Comparison of ENCODE assay signal across 19 cellular contexts in the genomic region with DNA sequence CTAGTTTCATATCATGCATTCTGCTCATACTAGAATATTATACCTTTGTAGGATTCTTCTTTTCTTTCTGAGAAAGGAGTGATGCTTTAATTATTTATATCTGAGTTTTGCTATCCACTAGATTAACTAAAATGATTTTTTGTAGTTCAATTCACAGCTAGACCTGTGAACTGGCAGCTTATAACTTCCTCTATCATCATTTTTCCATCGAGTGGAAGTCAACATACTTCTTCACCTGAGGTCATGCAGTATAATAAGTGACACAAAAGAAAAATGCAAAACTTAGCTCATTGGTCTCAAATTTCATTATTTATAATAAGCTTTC. TPM values are rescaled to one million over a fixed set of nuclear protein-coding genes. Genes with fewer than 3 reads are reported as not detected.
DNase-seq lines count a peak whose midpoint lies in the region; ATAC-seq, FAIRE-seq and TF ChIP-seq lines count a peak whose summit lies in the region.
"Had no signal": no experiment of that assay in that cellular context is flagged by ENCODE, and none has a peak within 500 bp of the region (broad histone marks: within the 10 kb centered on the region; RNA-seq: fewer than 3 reads in every experiment).

No MANE protein-coding gene starts in this region.

- intact Hi-C loops in Panc1 (cut with micrococcal nuclease; ENCODE audit: unreplicated experiment) = loop anchor here (10.0 kb wide), 1 partner anchor 636 kb away; no protein-coding TSS in a partner anchor

- peak; percentile 8 for ATAC-seq in GM19328 (IDR thresholded peaks at IDR 0.05; ENCODE audit: unreplicated experiment)
- no peak for ATAC-seq in Panc1

- H3K4me3 Mint-ChIP-seq in T-helper 1 cell treated with Interleukin-12 subunit alpha and Interleukin-12 subunit beta and Interleukin-4 antibody, amounts not matched to agents 30 μg/mL and 1 μg/mL, for 36 hours = peak overlapping the region; percentile 74
- H3K4me3 Mint-ChIP-seq in glutamatergic neuron (ENCODE audit: unreplicated experiment) = no peak overlapping the region
- peak overlapping the region in 1 of 7 donors; percentile 61 for H3K4me3 Mint-ChIP-seq in CD8-positive, alpha-beta memory T cell
- H3K4me3 Mint-ChIP-seq: HFFc6; stimulated activated memory B cell treated with anti-CD40 and anti-IgM and Interleukin-4, amounts not matched to agents 10 μg/mL and 1 μg/mL and 100 μg/mL, for 72 hours; type B pancreatic cell had no signal

- H3K4me1 ChIP-seq in Panc1 (ENCODE audit: control insufficient read depth, insufficient read depth, low read length) = no peaks in the 10 kb centered on the region
- H3K4me1 ChIP-seq in CD8-positive, alpha-beta memory T cell (ENCODE audit: insufficient read depth, low read length) = peaks cover 15% of the 10 kb centered on the region
- H3K4me1 ChIP-seq: BLaER1, prostate gland had no signal

- no peak overlapping the region for H3K27ac Mint-ChIP-seq in T-helper 1 cell treated with Interleukin-12 subunit alpha and Interleukin-12 subunit beta and Interleukin-4 antibody, amounts not matched to agents 30 μg/mL and 1 μg/mL, for 36 hours
- H3K27ac Mint-ChIP-seq in glutamatergic neuron (ENCODE audit: unreplicated experiment) = no peak overlapping the region
- H3K27ac Mint-ChIP-seq in CD8-positive, alpha-beta memory T cell = no peak overlapping the region
- H3K27ac Mint-ChIP-seq: HFFc6; stimulated activated memory B cell treated with anti-CD40 and anti-IgM and Interleukin-4, amounts not matched to agents 10 μg/mL and 1 μg/mL and 100 μg/mL, for 72 hours; type B pancreatic cell had no signal

- no peak for FAIRE-seq in RCC 7860 (lab: Jason Lieb, UNC)
- FAIRE-seq: astrocyte, small intestine had no signal

- H3K9me3 Mint-ChIP-seq in T-helper 1 cell treated with Interleukin-12 subunit alpha and Interleukin-12 subunit beta and Interleukin-4 antibody, amounts not matched to agents 30 μg/mL and 1 μg/mL, for 36 hours = no peaks in the 10 kb centered on the region
- no peaks in the 10 kb centered on the region for H3K9me3 Mint-ChIP-seq in glutamatergic neuron (ENCODE audit: unreplicated experiment)
- no peaks in the 10 kb centered on the region for H3K9me3 Mint-ChIP-seq in CD8-positive, alpha-beta memory T cell
- H3K9me3 Mint-ChIP-seq: HFFc6; stimulated activated memory B cell treated with anti-CD40 and anti-IgM and Interleukin-4, amounts not matched to agents 10 μg/mL and 1 μg/mL and 100 μg/mL, for 72 hours; type B pancreatic cell had no signal

- TF ChIP-seq CTCF in Panc1 (IDR thresholded peaks at IDR 0.05) (peak; percentile 41; the same call in 1 of the 2 replicates), glutamatergic neuron (IDR thresholded peaks at IDR 0.05; ENCODE audit: partially characterized antibody, unreplicated experiment) (peak; percentile 6)

- in situ Hi-C loops in Panc1 (cut with HindIII; ENCODE audit: low pct_unique_long_range_greater_than_20kb, low sequenced_read_pairs) = no loop called here

- no peaks in the 10 kb centered on the region for H3K36me3 ChIP-seq in Panc1 (ENCODE audit: control insufficient read depth, insufficient read depth, low read length)
- no peaks in the 10 kb centered on the region for H3K36me3 ChIP-seq in CD8-positive, alpha-beta memory T cell (ENCODE audit: insufficient read depth, low read length)
- H3K36me3 ChIP-seq: BLaER1, heart right ventricle, prostate gland had no signal

- H3K27me3 ChIP-seq in Panc1 (ENCODE audit: control insufficient read depth, insufficient read depth, low read length) = no peaks in the 10 kb centered on the region
- no peaks in the 10 kb centered on the region for H3K27me3 ChIP-seq in CD8-positive, alpha-beta memory T cell (ENCODE audit: insufficient read depth, low read length, poor library complexity, severe bottlenecking)
- H3K27me3 ChIP-seq: BLaER1, heart right ventricle had no signal

- CTCF ChIA-PET in Panc1 (lab: Charles Lee) = no interaction called here
- CTCF ChIA-PET in CD8-positive, alpha-beta memory T cell (lab: Charles Lee) = interaction anchor here (0.8 to 1.7 kb wide), 14 partner anchors 11 to 1106 kb away, joined by 3 to 9 read pairs (median 4); no protein-coding TSS in a partner anchor

- H3K27me3 Mint-ChIP-seq in T-helper 1 cell treated with Interleukin-12 subunit alpha and Interleukin-12 subunit beta and Interleukin-4 antibody, amounts not matched to agents 30 μg/mL and 1 μg/mL, for 36 hours (ENCODE audit: low read depth) = no peaks in the 10 kb centered on the region
- no peaks in the 10 kb centered on the region for H3K27me3 Mint-ChIP-seq in glutamatergic neuron (ENCODE audit: unreplicated experiment)
- H3K27me3 Mint-ChIP-seq in CD8-positive, alpha-beta memory T cell = no peaks in the 10 kb centered on the region
- H3K27me3 Mint-ChIP-seq: stimulated activated memory B cell treated with anti-CD40 and anti-IgM and Interleukin-4, amounts not matched to agents 10 μg/mL and 1 μg/mL and 100 μg/mL, for 72 hours; type B pancreatic cell had no signal

- no peak overlapping the region for H3K27ac ChIP-seq in Panc1 (ENCODE audit: low read length)
- H3K27ac ChIP-seq in CD8-positive, alpha-beta memory T cell (ENCODE audit: low read depth, low read length) = no peak overlapping the region
- H3K27ac ChIP-seq: BLaER1, heart right ventricle, prostate gland had no signal

- BruUV-seq in Panc1 (replicated peaks; lab: Mats Ljungman, UMichigan) = no TSS peak

- no peaks in the 10 kb centered on the region for H3K9me3 ChIP-seq in Panc1 (ENCODE audit: control insufficient read depth, insufficient read depth, low read depth, low read length)
- H3K9me3 ChIP-seq in CD8-positive, alpha-beta memory T cell (ENCODE audit: low read length) = no peaks in the 10 kb centered on the region
- H3K9me3 ChIP-seq: BLaER1, heart right ventricle, prostate gland had no signal

- H3K4me3 ChIP-seq in Panc1 (ENCODE audit: low read depth in 2 of 2, low read length in 2 of 2) = no peak overlapping the region
- H3K4me3 ChIP-seq in CD8-positive, alpha-beta memory T cell (ENCODE audit: low read length) = no peak overlapping the region
- H3K4me3 ChIP-seq: BLaER1, heart right ventricle, lung, prostate gland had no signal

- peaks cover 50% of the 10 kb centered on the region for H3K4me1 Mint-ChIP-seq in T-helper 1 cell treated with Interleukin-12 subunit alpha and Interleukin-12 subunit beta and Interleukin-4 antibody, amounts not matched to agents 30 μg/mL and 1 μg/mL, for 36 hours (ENCODE audit: low read depth)
- peaks cover 23% of the 10 kb centered on the region for H3K4me1 Mint-ChIP-seq in glutamatergic neuron (ENCODE audit: low read depth, unreplicated experiment)
- H3K4me1 Mint-ChIP-seq in CD8-positive, alpha-beta memory T cell = peaks cover 11 to 59% (median 39%) of the 10 kb centered on the region in 3 donors

- H3K36me3 Mint-ChIP-seq in T-helper 1 cell treated with Interleukin-12 subunit alpha and Interleukin-12 subunit beta and Interleukin-4 antibody, amounts not matched to agents 30 μg/mL and 1 μg/mL, for 36 hours (ENCODE audit: low read depth) = peaks cover 72% of the 10 kb centered on the region
- H3K36me3 Mint-ChIP-seq in glutamatergic neuron (ENCODE audit: unreplicated experiment) = no peaks in the 10 kb centered on the region
- peaks cover 0 to 43% (median 0%) of the 10 kb centered on the region in 3 donors for H3K36me3 Mint-ChIP-seq in CD8-positive, alpha-beta memory T cell
- H3K36me3 Mint-ChIP-seq: stimulated activated memory B cell treated with anti-CD40 and anti-IgM and Interleukin-4, amounts not matched to agents 10 μg/mL and 1 μg/mL and 100 μg/mL, for 72 hours had no signal

- DNase-seq in T-helper 1 cell = no peak
- DNase-seq in Panc1 (ENCODE audit: low read depth, low spot score) = no peak
- no peak for DNase-seq in glutamatergic neuron
- no peak for DNase-seq in CD8-positive, alpha-beta memory T cell
- DNase-seq in HuH-7.5 (ENCODE audit: low spot score) = no peak
- no peak for DNase-seq in RCC 7860 (ENCODE audit: low spot score)
- DNase-seq: 8988T, NCI-H510A had no signal

- POLR2A ChIA-PET in Panc1 (lab: Charles Lee) = no interaction called here
- POLR2A ChIA-PET in CD8-positive, alpha-beta memory T cell (lab: Charles Lee) = interaction anchor here (0.7 kb wide), 1 partner anchor 16 kb away, joined by 4 read pairs; no protein-coding TSS in a partner anchor

RNA-seq across cellular contexts. Expression of gene LRRN3, which starts 8.0 kb away (rescaled TPM):
- total RNA-seq in Panc1 (2021; ENCODE audit: unreplicated experiment) (0.15 TPM), glutamatergic neuron (ENCODE audit: unreplicated experiment) (6.3 TPM)
- polyA plus RNA-seq in Panc1 (2012; ENCODE audit: insufficient read length) = not detected
- total RNA-seq in CD8-positive, alpha-beta memory T cell = 100 to 1,000 TPM in 1 of 2 experiments, 10 to 100 TPM in 1; 91.4 to 101 TPM
- 18.8 TPM for polyA plus RNA-seq in CD8-positive, alpha-beta memory T cell

Comparison
In these comparisons a context has a peak if more than half of its experiments do, and no peak if none do; other contexts are left out.
1. RNA of gene LRRN3, which starts 8.0 kb away (total RNA-seq): 91.4 to 101 TPM in CD8-positive, alpha-beta memory T cell; 6.3 TPM in glutamatergic neuron (single experiment) and 0.15 TPM in Panc1 (single experiment); every median in the first group is over 10 times any median in the second.